In genomic region chr2:201320701-201321100, GRCh38 we compare ENCODE assay signal across 22 cellular contexts.
"Had no signal": no experiment of that assay in that cellular context is flagged by ENCODE, and none has a peak within 500 bp of the region (broad histone marks: within the 10 kb centered on the region; RNA-seq: fewer than 3 reads in every experiment).

No MANE protein-coding gene starts in this region.

- H3K4me3 ChIP-seq: cardiac muscle cell, hepatocyte, neural progenitor cell, prostate gland, right atrium auricular region, tibial nerve, uterus had no signal

- DNase-seq: activated CD4-positive, alpha-beta T cell treated with anti-CD3 and anti-CD28 coated beads, Interleukin-2, amount 10 ng/mL, durations not matched to agents 24 days and 14 days; activated CD4-positive, CD25-positive, alpha-beta regulatory T cell; activated CD8-positive, alpha-beta T cell treated with anti-CD3 and anti-CD28 coated beads, Interleukin-2, amount 10 ng/mL, durations not matched to agents 7 days and 5 days; activated naive CD4-positive, alpha-beta T cell treated with Interleukin-2 at 50 U/mL for 16 hours; activated naive CD8-positive, alpha-beta T cell treated with anti-CD3 and anti-CD28 coated beads, Interleukin-2, amount 10 ng/mL, durations not matched to agents 7 days and 5 days; activated T-cell treated with anti-CD3 and anti-CD28 coated beads, Interleukin-2, amount 50 U/mL, for 24 hours; amygdala; endodermal cell; foreskin keratinocyte; left cardiac atrium; mesendoderm; naive thymus-derived CD4-positive, alpha-beta T cell; stimulated activated naive CD8-positive, alpha-beta T cell treated with anti-CD3 and anti-CD28 coated beads, Interleukin-15, Interleukin-2, amounts not matched to agents 100 U/mL and 50 U/mL, for 24 hours; substantia nigra; uterus had no signal

- H3K27me3 ChIP-seq: cardiac muscle cell, hepatocyte, neural progenitor cell, right atrium auricular region, tibial nerve, uterus had no signal

- H3K27ac ChIP-seq: cardiac muscle cell, epithelial cell of prostate, foreskin keratinocyte, hepatocyte, neural progenitor cell, prostate gland, right atrium auricular region, tibial nerve, uterus had no signal

- H3K79me2 ChIP-seq: hepatocyte had no signal

- H3K9me3 ChIP-seq: prostate gland had no signal

- H3K4me1 ChIP-seq: foreskin keratinocyte, neural progenitor cell, prostate gland, right atrium auricular region, tibial nerve, uterus had no signal

- H3K4me2 ChIP-seq: hepatocyte, neural progenitor cell had no signal

- H3K36me3 ChIP-seq: cardiac muscle cell, neural progenitor cell, prostate gland, right atrium auricular region, uterus had no signal

- H2AFZ ChIP-seq: hepatocyte, neural progenitor cell had no signal
